11 cellular contexts compared by ENCODE assay signal in the genomic region with DNA sequence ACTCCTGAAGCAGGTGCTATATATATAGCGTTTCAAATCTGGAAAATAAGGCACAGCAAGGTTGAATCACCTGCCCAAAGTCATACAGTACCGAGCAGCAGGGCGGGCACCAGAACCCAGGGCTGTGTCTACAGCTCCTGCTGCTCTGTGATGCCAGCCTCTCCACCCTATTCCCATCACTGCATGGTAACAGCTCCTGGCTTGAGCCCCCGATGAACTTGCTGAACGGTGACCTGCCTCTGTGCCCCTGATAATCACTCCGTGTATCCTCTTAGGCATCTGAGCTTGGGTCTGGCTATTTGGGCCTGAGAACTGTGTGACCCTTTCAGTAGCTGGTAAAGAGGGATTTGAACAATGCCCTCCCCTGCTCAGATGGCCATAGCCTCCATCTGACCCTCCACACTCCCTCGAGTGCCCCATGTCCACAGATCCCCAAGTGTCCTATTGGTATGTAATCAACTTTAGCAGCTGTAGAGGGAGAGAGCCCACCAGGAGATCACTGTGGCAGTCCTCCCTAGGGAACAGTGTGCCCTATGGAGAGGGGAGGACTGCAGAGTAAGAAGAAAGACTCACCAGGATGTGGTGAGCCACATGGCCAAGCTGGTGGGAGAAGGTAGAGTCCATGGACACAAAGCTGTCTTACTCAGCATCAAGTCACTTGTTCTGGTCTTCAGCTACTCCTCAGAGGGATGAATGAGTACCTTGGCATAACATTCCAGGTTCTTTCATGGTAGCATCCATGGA. TPM values are rescaled to one million over a fixed set of nuclear protein-coding genes. Genes with fewer than 3 reads are reported as not detected.
DNase-seq lines count a peak whose midpoint lies in the region; ATAC-seq and TF ChIP-seq lines count a peak whose summit lies in the region.
"Had no signal": no experiment of that assay in that cellular context is flagged by ENCODE, and none has a peak within 500 bp of the region (broad histone marks: within the 10 kb centered on the region; RNA-seq: fewer than 3 reads in every experiment).

No MANE protein-coding gene starts in this region.

- intact Hi-C loops in sigmoid colon (cut with DNase I), result no loop called here
- intact Hi-C loops in CD8-positive, alpha-beta T cell (cut with DNase I, micrococcal nuclease), result loop anchor here (5.0 kb wide), 1 partner anchor 244 kb away; no protein-coding TSS in a partner anchor

- DNase-seq in GM23248, result peak; percentile 77
- DNase-seq in NB4 (ENCODE audit: low read depth), result peak; percentile 83
- DNase-seq in endodermal cell, result peak; percentile 32
- peak; percentile 53 for DNase-seq in sigmoid colon
- DNase-seq in CD8-positive, alpha-beta T cell, result no peak
- DNase-seq in superior temporal gyrus (ENCODE audit: extremely low spot score), result no peak
- DNase-seq: activated CD8-positive, alpha-beta T cell treated with anti-CD3 and anti-CD28 coated beads for 36 hours; effector CD4-positive, alpha-beta T cell; NCI-H2029 treated with DMSO at 0.1 percent for 48 hours had no signal

- in situ Hi-C loops in GM23248 (cut with MboI), result no loop called here

- H3K27me3 Mint-ChIP-seq in endodermal cell (ENCODE audit: insufficient read depth), result peaks cover 42% of the 10 kb centered on the region
- peaks cover 26% of the 10 kb centered on the region for H3K27me3 Mint-ChIP-seq in CD8-positive, alpha-beta T cell (ENCODE audit: low read depth)

- no peak for ATAC-seq in GM19463 (IDR thresholded peaks at IDR 0.05; ENCODE audit: unreplicated experiment)
- ATAC-seq in CD8-positive, alpha-beta T cell, result no peak
- ATAC-seq: activated CD8-positive, alpha-beta T cell treated with anti-CD3 and anti-CD28 coated beads for 36 hours had no signal

- H3K36me3 Mint-ChIP-seq in endodermal cell (ENCODE audit: low read depth), result no peaks in the 10 kb centered on the region
- H3K36me3 Mint-ChIP-seq in CD8-positive, alpha-beta T cell, result no peaks in the 10 kb centered on the region

- peaks cover 4% of the 10 kb centered on the region; the same call in 1 of the 2 replicates for H4K20me1 ChIP-seq in GM23248 (ENCODE audit: insufficient read depth)

- H2AFZ ChIP-seq in GM23248, result no peak overlapping the region

- peaks cover 9% of the 10 kb centered on the region for H3K4me1 Mint-ChIP-seq in endodermal cell
- peaks cover 4% of the 10 kb centered on the region for H3K4me1 Mint-ChIP-seq in CD8-positive, alpha-beta T cell (ENCODE audit: low read depth)

- H3K4me3 ChIP-seq in GM23248 (peak overlapping the region; percentile 97), NB4 (ENCODE audit: low read depth, low read length) (no peak overlapping the region), endodermal cell (ENCODE audit: low read length) (no peak overlapping the region), sigmoid colon (no peak overlapping the region)
- H3K4me3 ChIP-seq in CD8-positive, alpha-beta T cell (ENCODE audit: low read depth, low read length), result no peak overlapping the region

- POLR2A ChIA-PET in CD8-positive, alpha-beta T cell (lab: Charles Lee), result no interaction called here

- peaks cover 43% of the 10 kb centered on the region for H3K79me2 ChIP-seq in GM23248 (ENCODE audit: insufficient read depth)

- no peak overlapping the region for H3K27ac Mint-ChIP-seq in endodermal cell
- no peak overlapping the region for H3K27ac Mint-ChIP-seq in CD8-positive, alpha-beta T cell
- H3K27ac Mint-ChIP-seq: activated CD8-positive, alpha-beta T cell treated with anti-CD3 and anti-CD28 coated beads for 36 hours; T-helper 2 cell treated with Interferon-gamma antibody and Interleukin-4, amounts not matched to agents 5 μg/mL and 100 μg/mL, for 36 hours had no signal

- no peaks in the 10 kb centered on the region for H3K9me2 ChIP-seq in GM23248 (ENCODE audit: insufficient read depth)

- H3K9me3 Mint-ChIP-seq in endodermal cell, result no peaks in the 10 kb centered on the region
- H3K9me3 Mint-ChIP-seq in CD8-positive, alpha-beta T cell, result no peaks in the 10 kb centered on the region
- H3K9me3 Mint-ChIP-seq: activated CD8-positive, alpha-beta T cell treated with anti-CD3 and anti-CD28 coated beads for 36 hours; T-helper 2 cell treated with Interferon-gamma antibody and Interleukin-4, amounts not matched to agents 5 μg/mL and 100 μg/mL, for 36 hours had no signal

- H3K27me3 ChIP-seq in GM23248 (replicated peaks; ENCODE audit: insufficient read depth) (no peaks in the 10 kb centered on the region), endodermal cell (ENCODE audit: control insufficient read depth, insufficient read depth, low read length, poor library complexity, severe bottlenecking) (no peaks in the 10 kb centered on the region), sigmoid colon (no peaks in the 10 kb centered on the region)
- H3K27me3 ChIP-seq in CD8-positive, alpha-beta T cell (ENCODE audit: insufficient read depth, low read length), result no peaks in the 10 kb centered on the region

- no peak for TF ChIP-seq EP300 in sigmoid colon (IDR thresholded peaks at IDR 0.05)

- TF ChIP-seq CTCF in NB4 (IDR thresholded peaks at IDR 0.05; ENCODE audit: low read depth, low read length) (no peak), endodermal cell (conservative IDR thresholded peaks at IDR 0.05) (no peak), sigmoid colon (IDR thresholded peaks at IDR 0.05) (no peak)
- no peak for TF ChIP-seq CTCF in CD8-positive, alpha-beta T cell (IDR thresholded peaks at IDR 0.05)

- H3K9ac ChIP-seq in GM23248 (peak overlapping the region; percentile 91), endodermal cell (ENCODE audit: extremely low read depth, low read length, poor library complexity, severe bottlenecking) (no peak overlapping the region)

- WGBS in GM23248 (ENCODE audit: low coverage in 1 of 2, low lambda C conversion rate in 2 of 2, missing lambda C conversion rate in 2 of 2), 2 experiments, result 37 to 43% methylated on average over 7 of the region's 7 CpGs
- WGBS in endodermal cell (ENCODE audit: insufficient coverage in 1 of 2, insufficient read length in 1 of 2), 2 experiments, result 92% methylated on average over 2 to 7 of the region's 7 CpGs
- WGBS in sigmoid colon, 2 donors, result 87 to 89% methylated on average over 7 of the region's 7 CpGs

- peak overlapping the region; percentile 97 for H3K4me2 ChIP-seq in GM23248 (ENCODE audit: unreplicated experiment)

- H3K36me3 ChIP-seq in GM23248 (ENCODE audit: low read depth) (no peaks in the 10 kb centered on the region), endodermal cell (ENCODE audit: control insufficient read depth, insufficient read depth, low read length) (no peaks in the 10 kb centered on the region), sigmoid colon (no peaks in the 10 kb centered on the region)
- H3K36me3 ChIP-seq in CD8-positive, alpha-beta T cell (ENCODE audit: insufficient read depth, low read length), result no peaks in the 10 kb centered on the region

- peak overlapping the region; percentile 89 for H3K27ac ChIP-seq in GM23248
- no peak overlapping the region for H3K27ac ChIP-seq in endodermal cell (ENCODE audit: low read depth, low read length)
- H3K27ac ChIP-seq in sigmoid colon, result no peak overlapping the region
- no peak overlapping the region for H3K27ac ChIP-seq in CD8-positive, alpha-beta T cell (ENCODE audit: low read depth, low read length)

- H3K9me3 ChIP-seq in GM23248 (ENCODE audit: low read depth) (no peaks in the 10 kb centered on the region), endodermal cell (ENCODE audit: control insufficient read depth, low read length) (no peaks in the 10 kb centered on the region), sigmoid colon (no peaks in the 10 kb centered on the region)
- no peaks in the 10 kb centered on the region for H3K9me3 ChIP-seq in CD8-positive, alpha-beta T cell (ENCODE audit: low read length)

- TF ChIP-seq POLR2A in NB4 (IDR thresholded peaks at IDR 0.05; ENCODE audit: extremely low read depth, insufficient read length), result no peak
- no peak for TF ChIP-seq POLR2A in sigmoid colon (IDR thresholded peaks at IDR 0.05)

- H3K4me3 Mint-ChIP-seq in endodermal cell, result no peak overlapping the region
- H3K4me3 Mint-ChIP-seq in CD8-positive, alpha-beta T cell, result no peak overlapping the region
- H3K4me3 Mint-ChIP-seq: activated CD8-positive, alpha-beta T cell treated with anti-CD3 and anti-CD28 coated beads for 36 hours; T-helper 2 cell treated with Interferon-gamma antibody and Interleukin-4, amounts not matched to agents 5 μg/mL and 100 μg/mL, for 36 hours had no signal

- CTCF ChIA-PET in CD8-positive, alpha-beta T cell (lab: Charles Lee), result interaction anchor here (0.9 kb wide), 1 partner anchor 52 kb away, joined by 3 read pairs; no protein-coding TSS in a partner anchor

- peaks cover 60% of the 10 kb centered on the region for H3F3A ChIP-seq in GM23248 (ENCODE audit: insufficient read depth)

- H3K4me1 ChIP-seq in GM23248 (ENCODE audit: insufficient read depth), result peaks cover 66% of the 10 kb centered on the region
- H3K4me1 ChIP-seq in endodermal cell (ENCODE audit: control insufficient read depth, insufficient read depth, low read length), result peaks cover 10% of the 10 kb centered on the region
- H3K4me1 ChIP-seq in sigmoid colon, result peaks cover 0 to 22% (median 14%) of the 10 kb centered on the region in 4 donors
- peaks cover 8% of the 10 kb centered on the region for H3K4me1 ChIP-seq in CD8-positive, alpha-beta T cell (ENCODE audit: insufficient read depth, low read length)

RNA-seq across cellular contexts. Expression of gene ARHGAP22, which starts 1.1 kb away (rescaled TPM):
- 44.4 and 46.0 TPM in 2 replicates for total RNA-seq in GM23248 (2014; rRNA removed; shearing (Covaris generic))
- 41.9 and 42.4 TPM in 2 replicates for polyA plus RNA-seq in GM23248 (2016; fragmentation: Nextera tagmentation; extraction: Ambion mirVana)
- 10 to 100 TPM; 10.3 to 14.1 TPM for total RNA-seq in endodermal cell
- polyA plus RNA-seq in endodermal cell (2013, experiment 1 of 2), result 1.8 TPM
- polyA plus RNA-seq in endodermal cell (2013, experiment 2 of 2), result 1.3 TPM
- total RNA-seq in sigmoid colon, result 1 to 10 TPM; 1.3 to 6.4 (median 4.1) TPM
- polyA plus RNA-seq in sigmoid colon, result 1 to 10 TPM; 1.2 to 3.1 (median 2.4) TPM
- not detected for total RNA-seq in CD8-positive, alpha-beta T cell
- total RNA-seq: activated CD8-positive, alpha-beta T cell treated with anti-CD3 and anti-CD28 coated beads for 36 hours had no signal

Comparison
In these comparisons a context has a peak if more than half of its experiments do, and no peak if none do; other contexts are left out.
1. DNase-seq: peak in GM23248 (single experiment), NB4 (single experiment), endodermal cell (single experiment) and sigmoid colon (single experiment); none in CD8-positive, alpha-beta T cell (0 of 7) and superior temporal gyrus (single experiment).